In genomic region chrX:129318375-129318774, GRCh38 we compare ENCODE assay signal across 8 cellular contexts.
DNase-seq lines count a peak whose midpoint lies in the region; ATAC-seq and TF ChIP-seq lines count a peak whose summit lies in the region.

No MANE protein-coding gene starts in this region.

- peak in 1 of 6 experiments; percentile 15 for TF ChIP-seq CTCF in esophagus squamous epithelium (IDR thresholded peaks at IDR 0.05)

- TF ChIP-seq POLR2A in esophagus squamous epithelium (IDR thresholded peaks at IDR 0.05): no peak

- no peaks in the 10 kb centered on the region for H3K4me1 ChIP-seq in esophagus squamous epithelium

- H3K27me3 ChIP-seq in esophagus squamous epithelium: no peaks in the 10 kb centered on the region

- H3K27ac ChIP-seq in esophagus squamous epithelium: no peak overlapping the region

- no peaks in the 10 kb centered on the region for H3K36me3 ChIP-seq in esophagus squamous epithelium

- intact Hi-C loops in esophagus squamous epithelium (cut with DNase I): no loop called here

- no peak for ATAC-seq in HG03196 (IDR thresholded peaks at IDR 0.05; ENCODE audit: unreplicated experiment)

- in situ Hi-C loops in KBM-7 (cut with MboI; ENCODE audit: low pct_unique_long_range_greater_than_20kb, low sequenced_read_pairs): no loop called here

- H3K9me3 ChIP-seq in esophagus squamous epithelium: no peaks in the 10 kb centered on the region

- WGBS in esophagus squamous epithelium, 2 donors: 38% methylated on average over 1 of the region's 1 CpG; no CpG with 5 or more reads in 1 of the 2 donors

- peak; percentile 1 for DNase-seq in DMS79 treated with DMSO at 0.1 percent for 48 hours (lab: John Stamatoyannopoulos, UW)
- no peak for DNase-seq in DMS79 (lab: John Stamatoyannopoulos, UW)
- peak; percentile 35 for DNase-seq in KBM-7
- peak; percentile 0 for DNase-seq in amniotic epithelial cell (ENCODE audit: low read depth)
- DNase-seq in myocyte (ENCODE audit: low read depth): peak; percentile 23
- no peak for DNase-seq in HK-2 (ENCODE audit: unreplicated experiment)
- no peak for DNase-seq in esophagus squamous epithelium (lab: John Stamatoyannopoulos, UW)

- H3K4me3 ChIP-seq in esophagus squamous epithelium: no peak overlapping the region

Comparison
In these comparisons a context has a peak if more than half of its experiments do, and no peak if none do; other contexts are left out.
1. DNase-seq: peak in DMS79 treated with DMSO at 0.1 percent for 48 hours (single experiment), KBM-7 (single experiment), amniotic epithelial cell (single experiment) and myocyte (single experiment); none in DMS79 (single experiment), HK-2 (single experiment) and esophagus squamous epithelium (single experiment).